ENCODE assay signal across 8 cellular contexts in genomic region chr4:8688041-8688907, GRCh38.
DNase-seq lines count a peak whose midpoint lies in the region; ATAC-seq and TF ChIP-seq lines count a peak whose summit lies in the region.

No MANE protein-coding gene starts in this region.

- ATAC-seq in right lobe of liver (peak; percentile 41 to 58 (median 47)), HG02970 (IDR thresholded peaks at IDR 0.05; ENCODE audit: low FRiP score, unreplicated experiment) (no peak), GM21529 (IDR thresholded peaks at IDR 0.05; ENCODE audit: unreplicated experiment) (no peak), GM18498 (IDR thresholded peaks at IDR 0.05; ENCODE audit: unreplicated experiment) (no peak)
- ATAC-seq in stimulated activated memory B cell treated with anti-CD40 and anti-IgM and Interleukin-4, amounts not matched to agents 10 μg/mL and 1 μg/mL and 100 μg/mL, for 72 hours = no peak

- H3K27ac ChIP-seq in right lobe of liver = no peak overlapping the region

- no peaks in the 10 kb centered on the region for H3K9me3 ChIP-seq in right lobe of liver

- H3K36me3 ChIP-seq in right lobe of liver = no peaks in the 10 kb centered on the region

- no peak overlapping the region for H3K27ac Mint-ChIP-seq in brain
- H3K27ac Mint-ChIP-seq in stimulated activated memory B cell treated with anti-CD40 and anti-IgM and Interleukin-4, amounts not matched to agents 10 μg/mL and 1 μg/mL and 100 μg/mL, for 72 hours = no peak overlapping the region

- no peaks in the 10 kb centered on the region for H3K36me3 Mint-ChIP-seq in brain
- H3K36me3 Mint-ChIP-seq in stimulated activated memory B cell treated with anti-CD40 and anti-IgM and Interleukin-4, amounts not matched to agents 10 μg/mL and 1 μg/mL and 100 μg/mL, for 72 hours = no peaks in the 10 kb centered on the region

- H3K9me3 Mint-ChIP-seq in brain = peaks cover 0 to 7% (median 0%) of the 10 kb centered on the region in 5 experiments
- peaks cover 21% of the 10 kb centered on the region for H3K9me3 Mint-ChIP-seq in stimulated activated memory B cell treated with anti-CD40 and anti-IgM and Interleukin-4, amounts not matched to agents 10 μg/mL and 1 μg/mL and 100 μg/mL, for 72 hours

- intact Hi-C loops in right lobe of liver (cut with DNase I) = no loop called here

- H3K27me3 Mint-ChIP-seq in brain = peaks cover 64% of the 10 kb centered on the region
- peaks cover 11% of the 10 kb centered on the region for H3K27me3 Mint-ChIP-seq in stimulated activated memory B cell treated with anti-CD40 and anti-IgM and Interleukin-4, amounts not matched to agents 10 μg/mL and 1 μg/mL and 100 μg/mL, for 72 hours

- peak overlapping the region in 2 of 5 experiments; percentile 10 to 59 for H3K4me3 Mint-ChIP-seq in brain
- no peak overlapping the region for H3K4me3 Mint-ChIP-seq in stimulated activated memory B cell treated with anti-CD40 and anti-IgM and Interleukin-4, amounts not matched to agents 10 μg/mL and 1 μg/mL and 100 μg/mL, for 72 hours

- WGBS in right lobe of liver (ENCODE audit: insufficient coverage, low coverage, low lambda C conversion rate, missing lambda C conversion rate) = 11% methylated on average over 29 of the region's 41 CpGs

- H3K27me3 ChIP-seq in right lobe of liver = no peaks in the 10 kb centered on the region

- TF ChIP-seq CTCF in AG10803 (conservative IDR thresholded peaks at IDR 0.05; ENCODE audit: low read length) (peak; percentile 49), GM12875 (IDR thresholded peaks at IDR 0.05; ENCODE audit: borderline replicate concordance, insufficient read depth, low read depth, low read length) (peak; percentile 45), brain (conservative IDR thresholded peaks at IDR 0.05) (peak; percentile 75 to 95), right lobe of liver (IDR thresholded peaks at IDR 0.05) (peak in 3 of 4 donors; percentile 27 to 43 (median 31))

- DNase-seq in AG10803 (ENCODE audit: low read depth) (no peak), right lobe of liver (peak in 1 of 3 donors; percentile 13)

- peaks cover 9% of the 10 kb centered on the region for H3K4me1 Mint-ChIP-seq in brain
- H3K4me1 Mint-ChIP-seq in stimulated activated memory B cell treated with anti-CD40 and anti-IgM and Interleukin-4, amounts not matched to agents 10 μg/mL and 1 μg/mL and 100 μg/mL, for 72 hours = no peaks in the 10 kb centered on the region

- H3K4me1 ChIP-seq in right lobe of liver = no peaks in the 10 kb centered on the region

- no peak overlapping the region for H3K4me3 ChIP-seq in AG10803 (ENCODE audit: low read length)
- H3K4me3 ChIP-seq in GM12875 (ENCODE audit: low read depth, low read length) = no peak overlapping the region
- no peak overlapping the region for H3K4me3 ChIP-seq in right lobe of liver

- no peak for TF ChIP-seq POLR2A in right lobe of liver (IDR thresholded peaks at IDR 0.05)

Comparison
In these comparisons a context has a peak if more than half of its experiments do, and no peak if none do; other contexts are left out.
1. CTCF ChIP-seq: peak in every context shown above with its lines; median percentile 85 in brain; 49 in AG10803; 45 in GM12875; 31 in right lobe of liver.
2. ATAC-seq: peak in right lobe of liver (4 of 4); none in HG02970 (single experiment), GM21529 (single experiment), GM18498 (single experiment) and stimulated activated memory B cell treated with anti-CD40 and anti-IgM and Interleukin-4, amounts not matched to agents 10 μg/mL and 1 μg/mL and 100 μg/mL, for 72 hours (single experiment).